ENCODE assay signal across 21 cellular contexts in the genomic region with DNA sequence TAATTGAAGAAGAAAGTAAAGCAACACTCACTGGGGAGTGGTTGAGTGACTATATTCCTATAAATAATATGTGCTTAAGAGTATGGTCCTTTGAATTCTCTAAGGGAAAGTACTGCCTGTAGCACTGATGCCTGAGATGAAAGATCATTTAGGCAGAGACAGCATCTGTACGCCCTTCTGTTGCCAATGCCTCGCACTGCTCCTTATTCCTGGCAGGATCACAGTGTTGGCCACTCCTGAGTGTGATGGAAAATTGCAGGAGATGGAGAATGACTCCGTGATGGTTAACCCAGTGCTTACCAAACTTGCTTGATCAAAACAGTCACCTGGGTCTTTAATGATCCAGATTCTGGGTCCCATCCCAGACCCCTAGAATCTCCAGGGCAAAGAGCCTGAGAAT.
"Had no signal": no experiment of that assay in that cellular context is flagged by ENCODE, and none has a peak within 500 bp of the region (broad histone marks: within the 10 kb centered on the region; RNA-seq: fewer than 3 reads in every experiment).

No MANE protein-coding gene starts in this region.

- H3K27me3 ChIP-seq: colonic mucosa, esophagus squamous epithelium, gastroesophageal sphincter, pancreas, right lobe of liver, testis, tibial nerve, upper lobe of right lung had no signal

- H3K9me3 Mint-ChIP-seq: nephron had no signal

- ATAC-seq: gastroesophageal sphincter; pancreas; right lobe of liver; stimulated activated memory B cell treated with anti-CD40 and anti-IgM and Interleukin-4, amounts not matched to agents 10 μg/mL and 1 μg/mL and 100 μg/mL, for 72 hours; upper lobe of right lung had no signal

- DNase-seq: colonic mucosa; dermis blood vessel endothelial cell; esophagus squamous epithelium; foreskin fibroblast; immature natural killer cell; left ventricle myocardium inferior; mesenchymal stem cell; naive B cell; occipital lobe; pancreas; right lobe of liver; stimulated activated CD4-positive, alpha-beta T cell treated with anti-CD3 and anti-CD28 coated beads, Interleukin-4, amount 100 ng/mL, for 24 hours; testis; upper lobe of right lung had no signal

- H3K9me3 ChIP-seq: colonic mucosa, esophagus squamous epithelium, gastroesophageal sphincter, left ventricle myocardium inferior, pancreas, right lobe of liver, testis, tibial nerve, upper lobe of right lung had no signal

- H3K27me3 Mint-ChIP-seq: naive B cell; stimulated activated memory B cell treated with anti-CD40 and anti-IgM and Interleukin-4, amounts not matched to agents 10 μg/mL and 1 μg/mL and 100 μg/mL, for 72 hours; stimulated activated naive CD8-positive, alpha-beta T cell treated with anti-CD3 and anti-CD28 coated beads, Interleukin-15, Interleukin-2, amounts not matched to agents 100 ng/mL and 50 ng/mL, for 24 hours had no signal

- H3K27ac Mint-ChIP-seq: immature natural killer cell; naive B cell; nephron; progenitor cell of endocrine pancreas; stimulated activated memory B cell treated with anti-CD40 and anti-IgM and Interleukin-4, amounts not matched to agents 10 μg/mL and 1 μg/mL and 100 μg/mL, for 72 hours; stimulated activated naive CD8-positive, alpha-beta T cell treated with anti-CD3 and anti-CD28 coated beads, Interleukin-15, Interleukin-2, amounts not matched to agents 100 ng/mL and 50 ng/mL, for 24 hours had no signal

- H3K4me3 Mint-ChIP-seq: immature natural killer cell; nephron; stimulated activated memory B cell treated with anti-CD40 and anti-IgM and Interleukin-4, amounts not matched to agents 10 μg/mL and 1 μg/mL and 100 μg/mL, for 72 hours; stimulated activated naive CD8-positive, alpha-beta T cell treated with anti-CD3 and anti-CD28 coated beads, Interleukin-15, Interleukin-2, amounts not matched to agents 100 ng/mL and 50 ng/mL, for 24 hours had no signal

- H3K27ac ChIP-seq: colonic mucosa, esophagus squamous epithelium, gastroesophageal sphincter, left ventricle myocardium inferior, pancreas, right lobe of liver, testis, tibial nerve, upper lobe of right lung had no signal

- H3K36me3 Mint-ChIP-seq: immature natural killer cell; naive B cell; stimulated activated memory B cell treated with anti-CD40 and anti-IgM and Interleukin-4, amounts not matched to agents 10 μg/mL and 1 μg/mL and 100 μg/mL, for 72 hours had no signal

- H3K4me1 Mint-ChIP-seq: immature natural killer cell; naive B cell; stimulated activated memory B cell treated with anti-CD40 and anti-IgM and Interleukin-4, amounts not matched to agents 10 μg/mL and 1 μg/mL and 100 μg/mL, for 72 hours had no signal

- H3K36me3 ChIP-seq: colonic mucosa, esophagus squamous epithelium, gastroesophageal sphincter, left ventricle myocardium inferior, pancreas, right lobe of liver, tibial nerve, upper lobe of right lung had no signal

- H3K4me3 ChIP-seq: colonic mucosa, esophagus squamous epithelium, gastroesophageal sphincter, left ventricle myocardium inferior, lung, pancreas, right lobe of liver, testis, tibial nerve, upper lobe of right lung had no signal

- H3K4me1 ChIP-seq: colonic mucosa, esophagus squamous epithelium, pancreas, right lobe of liver, testis, tibial nerve, upper lobe of right lung had no signal
